ENCODE assay signal across 12 cellular contexts in the genomic region with DNA sequence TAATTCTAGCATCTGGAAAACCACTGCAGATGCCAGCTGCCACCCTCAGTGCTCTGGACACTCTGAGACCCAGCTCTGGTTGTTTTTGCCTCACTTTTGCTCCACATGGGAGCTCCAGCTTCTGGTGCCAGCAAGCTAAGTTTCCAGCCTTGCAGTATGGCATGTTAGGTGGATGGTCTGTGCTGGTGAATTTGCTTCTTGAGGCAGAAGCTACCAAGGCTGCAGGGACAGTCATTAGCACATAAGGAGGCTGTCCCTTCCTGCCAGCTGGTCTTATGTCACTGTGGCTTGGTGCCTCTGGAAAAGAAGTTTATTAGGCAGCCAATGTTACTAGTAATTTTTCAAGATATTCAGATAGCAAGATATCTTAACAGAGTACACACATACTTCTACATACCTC.
"Had no signal": no experiment of that assay in that cellular context is flagged by ENCODE, and none has a peak within 500 bp of the region (broad histone marks: within the 10 kb centered on the region; RNA-seq: fewer than 3 reads in every experiment).

No MANE protein-coding gene starts in this region.

- H3K9me3 ChIP-seq: heart right ventricle, ovary had no signal

- H3K27me3 Mint-ChIP-seq: activated naive CD4-positive, alpha-beta T cell treated with anti-CD3 and anti-CD28 coated beads, Interleukin-2, amount 50 U/mL, for 24 hours; activated T-cell treated with anti-CD3 and anti-CD28 coated beads, Interleukin-2, amount 50 U/mL, for 24 hours had no signal

- H3K9me3 Mint-ChIP-seq: activated naive CD4-positive, alpha-beta T cell treated with anti-CD3 and anti-CD28 coated beads, Interleukin-2, amount 50 U/mL, for 24 hours; activated T-cell treated with anti-CD3 and anti-CD28 coated beads, Interleukin-2, amount 50 U/mL, for 24 hours; T-helper 2 cell treated with Interferon-gamma antibody and Interleukin-4, amounts not matched to agents 5 μg/mL and 100 μg/mL, for 36 hours had no signal

- H3K36me3 Mint-ChIP-seq: activated CD8-positive, alpha-beta memory T cell treated with anti-CD3 and anti-CD28 coated beads, Interleukin-2, amount 10 ng/mL, durations not matched to agents 7 days and 5 days; activated naive CD4-positive, alpha-beta T cell treated with anti-CD3 and anti-CD28 coated beads, Interleukin-2, amount 50 U/mL, for 24 hours had no signal

- H3K27ac ChIP-seq: heart right ventricle, ovary, skin epidermis had no signal

- DNase-seq: activated CD4-positive, alpha-beta T cell treated with anti-CD3 and anti-CD28 coated beads, Interleukin-2, amount 50 U/mL, for 4 hours; activated CD8-positive, alpha-beta memory T cell treated with anti-CD3 and anti-CD28 coated beads, Interleukin-2, amount 10 ng/mL, durations not matched to agents 7 days and 5 days; activated effector memory CD4-positive, alpha-beta T cell treated with Interleukin-2 at 50 U/mL for 16 hours; activated T-cell treated with anti-CD3 and anti-CD28 coated beads, Interleukin-2, amount 50 U/mL, for 24 hours; amniotic stem cell; heart right ventricle; mesendoderm; ovary had no signal

- ATAC-seq: activated CD8-positive, alpha-beta memory T cell treated with anti-CD3 and anti-CD28 coated beads, Interleukin-2, amount 10 ng/mL, durations not matched to agents 7 days and 5 days; esophagus mucosa; heart right ventricle had no signal

- H3K4me1 Mint-ChIP-seq: activated CD8-positive, alpha-beta memory T cell treated with anti-CD3 and anti-CD28 coated beads, Interleukin-2, amount 10 ng/mL, durations not matched to agents 7 days and 5 days; activated naive CD4-positive, alpha-beta T cell treated with anti-CD3 and anti-CD28 coated beads, Interleukin-2, amount 50 U/mL, for 24 hours had no signal

- H3K4me1 ChIP-seq: heart right ventricle had no signal

- H3K4me3 Mint-ChIP-seq: activated CD8-positive, alpha-beta memory T cell treated with anti-CD3 and anti-CD28 coated beads, Interleukin-2, amount 10 ng/mL, durations not matched to agents 7 days and 5 days; activated naive CD4-positive, alpha-beta T cell treated with anti-CD3 and anti-CD28 coated beads, Interleukin-2, amount 50 U/mL, for 24 hours; activated T-cell treated with anti-CD3 and anti-CD28 coated beads, Interleukin-2, amount 50 U/mL, for 24 hours; T-helper 2 cell treated with Interferon-gamma antibody and Interleukin-4, amounts not matched to agents 5 μg/mL and 100 μg/mL, for 36 hours had no signal

- H3K36me3 ChIP-seq: heart right ventricle, ovary had no signal

- H3K27me3 ChIP-seq: heart right ventricle, ovary had no signal

- H3K4me3 ChIP-seq: heart right ventricle, ovary, skin epidermis had no signal

- H3K27ac Mint-ChIP-seq: activated CD8-positive, alpha-beta memory T cell treated with anti-CD3 and anti-CD28 coated beads, Interleukin-2, amount 10 ng/mL, durations not matched to agents 7 days and 5 days; activated naive CD4-positive, alpha-beta T cell treated with anti-CD3 and anti-CD28 coated beads, Interleukin-2, amount 50 U/mL, for 24 hours; activated T-cell treated with anti-CD3 and anti-CD28 coated beads, Interleukin-2, amount 50 U/mL, for 24 hours; T-helper 2 cell treated with Interferon-gamma antibody and Interleukin-4, amounts not matched to agents 5 μg/mL and 100 μg/mL, for 36 hours had no signal
